1 cellular context compared by ENCODE assay signal in the genomic region with DNA sequence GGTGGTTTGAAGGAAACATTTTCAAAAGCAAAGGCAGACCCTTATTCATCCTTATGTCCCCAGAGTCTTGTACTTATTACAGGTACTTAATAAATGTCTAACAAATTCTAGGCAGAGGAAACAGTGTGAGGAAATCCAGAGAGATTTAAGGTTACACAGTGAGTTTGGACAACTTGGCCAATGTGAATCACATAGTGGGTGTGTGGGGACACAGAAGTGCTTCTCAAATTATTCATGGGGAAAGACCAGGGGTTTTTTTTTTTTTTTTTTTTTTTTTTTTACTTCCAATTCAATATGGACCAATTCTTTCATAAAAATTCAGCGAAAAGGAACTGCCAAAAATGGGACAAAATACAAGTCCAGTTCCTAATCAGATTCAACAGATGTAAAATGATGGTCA.
TF ChIP-seq lines count a peak whose summit lies in the region.

No MANE protein-coding gene starts in this region.

TF ChIP-seq in SK-N-SH treated with all-trans-retinoic acid at 6 μM for 48 hours, 23 proteins besides CTCF, POLR2A, EP300 and RAD21 (continued from another document):
- TF ChIP-seq, protein P1, sequence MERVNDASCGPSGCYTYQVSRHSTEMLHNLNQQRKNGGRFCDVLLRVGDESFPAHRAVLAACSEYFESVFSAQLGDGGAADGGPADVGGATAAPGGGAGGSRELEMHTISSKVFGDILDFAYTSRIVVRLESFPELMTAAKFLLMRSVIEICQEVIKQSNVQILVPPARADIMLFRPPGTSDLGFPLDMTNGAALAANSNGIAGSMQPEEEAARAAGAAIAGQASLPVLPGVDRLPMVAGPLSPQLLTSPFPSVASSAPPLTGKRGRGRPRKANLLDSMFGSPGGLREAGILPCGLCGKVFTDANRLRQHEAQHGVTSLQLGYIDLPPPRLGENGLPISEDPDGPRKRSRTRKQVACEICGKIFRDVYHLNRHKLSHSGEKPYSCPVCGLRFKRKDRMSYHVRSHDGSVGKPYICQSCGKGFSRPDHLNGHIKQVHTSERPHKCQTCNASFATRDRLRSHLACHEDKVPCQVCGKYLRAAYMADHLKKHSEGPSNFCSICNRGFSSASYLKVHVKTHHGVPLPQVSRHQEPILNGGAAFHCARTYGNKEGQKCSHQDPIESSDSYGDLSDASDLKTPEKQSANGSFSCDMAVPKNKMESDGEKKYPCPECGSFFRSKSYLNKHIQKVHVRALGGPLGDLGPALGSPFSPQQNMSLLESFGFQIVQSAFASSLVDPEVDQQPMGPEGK (CRISPR knock-in tag; IDR thresholded peaks at IDR 0.05; ENCODE audit: borderline replicate concordance): no peak
- no peak for TF ChIP-seq SNAI2 (CRISPR knock-in tag; IDR thresholded peaks at IDR 0.05)
- TF ChIP-seq, protein P2, sequence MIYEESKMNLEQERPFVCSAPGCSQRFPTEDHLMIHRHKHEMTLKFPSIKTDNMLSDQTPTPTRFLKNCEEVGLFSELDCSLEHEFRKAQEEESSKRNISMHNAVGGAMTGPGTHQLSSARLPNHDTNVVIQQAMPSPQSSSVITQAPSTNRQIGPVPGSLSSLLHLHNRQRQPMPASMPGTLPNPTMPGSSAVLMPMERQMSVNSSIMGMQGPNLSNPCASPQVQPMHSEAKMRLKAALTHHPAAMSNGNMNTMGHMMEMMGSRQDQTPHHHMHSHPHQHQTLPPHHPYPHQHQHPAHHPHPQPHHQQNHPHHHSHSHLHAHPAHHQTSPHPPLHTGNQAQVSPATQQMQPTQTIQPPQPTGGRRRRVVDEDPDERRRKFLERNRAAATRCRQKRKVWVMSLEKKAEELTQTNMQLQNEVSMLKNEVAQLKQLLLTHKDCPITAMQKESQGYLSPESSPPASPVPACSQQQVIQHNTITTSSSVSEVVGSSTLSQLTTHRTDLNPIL (CRISPR knock-in tag; IDR thresholded peaks at IDR 0.05; ENCODE audit: low read depth): no peak
TF ChIP-seq in SK-N-SH treated with all-trans-retinoic acid at 6 μM for 48 hours: peak in this region for 0.
